Comparison of ENCODE assay signal across 17 cellular contexts in genomic region chr20:32462900-32463641, GRCh38.
DNase-seq lines count a peak whose midpoint lies in the region; ATAC-seq, FAIRE-seq and TF ChIP-seq lines count a peak whose summit lies in the region.
"Had no signal": no experiment of that assay in that cellular context is flagged by ENCODE, and none has a peak within 500 bp of the region (broad histone marks: within the 10 kb centered on the region; RNA-seq: fewer than 3 reads in every experiment).

No MANE protein-coding gene starts in this region.

- intact Hi-C loops in Right ventricle myocardium superior (cut with DNase I) (no loop called here), cardiac septum (cut with DNase I) (no loop called here), kidney (cut with DNase I) (no loop called here), pancreas (cut with DNase I) (no loop called here)

- peaks cover 0 to 2% of the 10 kb centered on the region in 2 donors for H3K36me3 ChIP-seq in kidney (ENCODE audit: control insufficient read depth in 1 of 2, insufficient read depth in 2 of 2, low read length in 2 of 2)
- no peaks in the 10 kb centered on the region for H3K36me3 ChIP-seq in pancreas
- peaks cover 0 to 3% (median 1%) of the 10 kb centered on the region in 4 donors for H3K36me3 ChIP-seq in upper lobe of left lung
- H3K36me3 ChIP-seq: SJCRH30 had no signal

- H3K9me3 ChIP-seq in kidney (ENCODE audit: control insufficient read depth in 1 of 2, low read length in 2 of 2), result no peaks in the 10 kb centered on the region
- no peaks in the 10 kb centered on the region for H3K9me3 ChIP-seq in pancreas
- H3K9me3 ChIP-seq in upper lobe of left lung, result no peaks in the 10 kb centered on the region
- H3K9me3 ChIP-seq: SJCRH30 had no signal

- H3K27ac ChIP-seq in kidney (ENCODE audit: low read depth in 2 of 2, low read length in 2 of 2) (peak overlapping the region in 1 of 2 donors; percentile 78), pancreas (peak overlapping the region; percentile 79 to 88 (median 82)), upper lobe of left lung (peak overlapping the region; percentile 60 to 70 (median 66))
- H3K27ac ChIP-seq: SJCRH30 had no signal

- ATAC-seq in Right ventricle myocardium superior (ENCODE audit: poor library complexity) (peak; percentile 24), pancreas (peak; percentile 60 to 70 (median 64)), upper lobe of left lung (ENCODE audit: low FRiP score in 2 of 2) (no peak), HG03342 (IDR thresholded peaks at IDR 0.05; ENCODE audit: unreplicated experiment) (no peak)
- ATAC-seq: CD8-positive, alpha-beta T cell had no signal

- peak overlapping the region in 1 of 2 donors; percentile 40 for H3K9ac ChIP-seq in kidney (ENCODE audit: low read length in 2 of 2)

- no peak for DNase-seq in Right ventricle myocardium superior
- DNase-seq in cardiac septum (ENCODE audit: low spot score), result no peak
- peak; percentile 71 for DNase-seq in kidney
- DNase-seq in pancreas, result peak; percentile 73 to 91 (median 82)
- no peak for DNase-seq in upper lobe of left lung
- no peak for DNase-seq in CD1c-positive myeloid dendritic cell (ENCODE audit: extremely low spot score)
- DNase-seq in NCI-H510A (lab: John Stamatoyannopoulos, UW), result no peak
- DNase-seq: activated CD4-positive, alpha-beta T cell treated with anti-CD3 and anti-CD28 coated beads for 48 hours; activated naive CD4-positive, alpha-beta T cell treated with anti-CD3 and anti-CD28 coated beads, Interleukin-2, amount 50 U/mL, for 16 hours; CD8-positive, alpha-beta T cell; immature natural killer cell; Karpas-422; NCI-H1417 treated with DMSO at 0.1 percent for 48 hours; SJCRH30 had no signal

- H3K4me3 ChIP-seq in kidney (ENCODE audit: low read length in 2 of 2) (no peak overlapping the region), pancreas (no peak overlapping the region), upper lobe of left lung (no peak overlapping the region)
- H3K4me3 ChIP-seq: SJCRH30 had no signal

- FAIRE-seq in kidney (lab: Jason Lieb, UNC) (no peak), pancreas (lab: Jason Lieb, UNC) (no peak)
- FAIRE-seq: A204.1, frontal cortex had no signal

- no peak for TF ChIP-seq POLR2A in upper lobe of left lung (IDR thresholded peaks at IDR 0.05)

- TF ChIP-seq EP300 in upper lobe of left lung (IDR thresholded peaks at IDR 0.05), result no peak

- H3K4me1 ChIP-seq in kidney (ENCODE audit: control insufficient read depth in 1 of 2, insufficient read depth in 1 of 2, low read depth in 1 of 2, low read length in 2 of 2) (peaks cover 37 to 49% of the 10 kb centered on the region in 2 donors), pancreas (peaks cover 45 to 49% (median 45%) of the 10 kb centered on the region in 3 donors), upper lobe of left lung (peaks cover 38 to 58% (median 53%) of the 10 kb centered on the region in 4 donors)
- H3K4me1 ChIP-seq: SJCRH30 had no signal

- H3K27me3 ChIP-seq in pancreas, result no peaks in the 10 kb centered on the region
- H3K27me3 ChIP-seq in upper lobe of left lung, result no peaks in the 10 kb centered on the region
- H3K27me3 ChIP-seq: SJCRH30 had no signal

- whole genome bisulfite sequencing in pancreas, 2 donors, result 21 to 23% methylated on average over 15 of the region's 15 CpGs
- WGBS in upper lobe of left lung, 2 donors, result 77 to 86% methylated on average over 7 to 15 of the region's 15 CpGs

- TF ChIP-seq CTCF in kidney (IDR thresholded peaks at IDR 0.05; ENCODE audit: borderline replicate concordance, extremely low read depth, insufficient read depth) (no peak), pancreas (IDR thresholded peaks at IDR 0.05) (no peak), upper lobe of left lung (IDR thresholded peaks at IDR 0.05) (no peak)

Comparison
In these comparisons a context has a peak if more than half of its experiments do, and no peak if none do; other contexts are left out.
1. ATAC-seq: peak in Right ventricle myocardium superior (single experiment) and pancreas (4 of 4); none in upper lobe of left lung (0 of 2) and HG03342 (single experiment).
2. DNase-seq: peak in kidney (single experiment) and pancreas (6 of 6); none in Right ventricle myocardium superior (single experiment), cardiac septum (single experiment), upper lobe of left lung (0 of 2), CD1c-positive myeloid dendritic cell (single experiment) and NCI-H510A (single experiment).